In genomic region chr14:74917646-74918081, GRCh38 we compare ENCODE assay signal across 1 cellular context.
TF ChIP-seq lines count a peak whose summit lies in the region.

No MANE protein-coding gene starts in this region.

TF ChIP-seq in WTC11, 78 proteins besides CTCF, POLR2A, EP300 and RAD21 (continued from another document):
- TF ChIP-seq ZNF281 (CRISPR knock-in tag; IDR thresholded peaks at IDR 0.05): no peak
- no peak for TF ChIP-seq ESRRA (CRISPR knock-in tag; IDR thresholded peaks at IDR 0.05; ENCODE audit: borderline replicate concordance)
- TF ChIP-seq HMGA2 (CRISPR knock-in tag; IDR thresholded peaks at IDR 0.05): no peak
- no peak for TF ChIP-seq ZMAT4 (CRISPR knock-in tag; IDR thresholded peaks at IDR 0.05)
- TF ChIP-seq RELA (CRISPR knock-in tag; IDR thresholded peaks at IDR 0.05; ENCODE audit: borderline replicate concordance): no peak
- no peak for TF ChIP-seq ZNF532 (CRISPR knock-in tag; IDR thresholded peaks at IDR 0.05; ENCODE audit: borderline replicate concordance)
- no peak for TF ChIP-seq FOXP1 (CRISPR knock-in tag; IDR thresholded peaks at IDR 0.05; ENCODE audit: borderline replicate concordance)
- TF ChIP-seq SOX15 (CRISPR knock-in tag; IDR thresholded peaks at IDR 0.05): no peak
TF ChIP-seq in WTC11: peak in this region for 0.
